In genomic region chr5:66174338-66174737, GRCh38 we compare ENCODE assay signal across 10 cellular contexts. TPM values are rescaled to one million over a fixed set of nuclear protein-coding genes. Genes with fewer than 3 reads are reported as not detected.
DNase-seq lines count a peak whose midpoint lies in the region; ATAC-seq and TF ChIP-seq lines count a peak whose summit lies in the region.
"Had no signal": no experiment of that assay in that cellular context is flagged by ENCODE, and none has a peak within 500 bp of the region (broad histone marks: within the 10 kb centered on the region; RNA-seq: fewer than 3 reads in every experiment).

No MANE protein-coding gene starts in this region.

- no peaks in the 10 kb centered on the region for H3K27me3 ChIP-seq in Caco-2 (replicated peaks; ENCODE audit: control insufficient read depth, insufficient read depth, low read length)
- no peaks in the 10 kb centered on the region for H3K27me3 ChIP-seq in Karpas-422 (ENCODE audit: low read length)
- no peaks in the 10 kb centered on the region for H3K27me3 ChIP-seq in psoas muscle (ENCODE audit: insufficient read depth in 3 of 3, low read length in 2 of 3)
- no peaks in the 10 kb centered on the region for H3K27me3 ChIP-seq in H7 (ENCODE audit: control insufficient read depth, insufficient read depth, low read length)

- no peak overlapping the region for H3K4me3 ChIP-seq in Caco-2 (ENCODE audit: low read depth, low read length)
- H3K4me3 ChIP-seq in Karpas-422 (ENCODE audit: low read length) = no peak overlapping the region
- H3K4me3 ChIP-seq in astrocyte of the spinal cord (ENCODE audit: low read depth, low read length) = no peak overlapping the region
- H3K4me3 ChIP-seq in psoas muscle = no peak overlapping the region
- no peak overlapping the region for H3K4me3 ChIP-seq in H7 (ENCODE audit: insufficient read depth, low read depth, low read length)

- H3K4me2 ChIP-seq in Karpas-422 (ENCODE audit: low read depth, low read length, poor library complexity, severe bottlenecking) = no peak overlapping the region

- H3K36me3 ChIP-seq in Caco-2 (ENCODE audit: control insufficient read depth, insufficient read depth, low read length) = no peaks in the 10 kb centered on the region; the same call in 1 of the 2 replicates
- peaks cover 67% of the 10 kb centered on the region for H3K36me3 ChIP-seq in Karpas-422 (ENCODE audit: insufficient read depth, low read length)
- peaks cover 9 to 97% of the 10 kb centered on the region in 2 donors for H3K36me3 ChIP-seq in psoas muscle (ENCODE audit: insufficient read depth in 1 of 2, low read depth in 1 of 2)
- peaks cover 1% of the 10 kb centered on the region for H3K36me3 ChIP-seq in H7 (replicated peaks; ENCODE audit: control insufficient read depth, insufficient read depth, low read length)

- CTCF ChIA-PET in Caco-2 (lab: Charles Lee) = interaction anchor here (0.6 to 1.2 kb wide), 2 partner anchors 33 to 132 kb away, joined by 3 read pairs; no protein-coding TSS in a partner anchor

- peak in 1 of 2 experiments; percentile 6 for DNase-seq in Caco-2
- DNase-seq in Karpas-422 = peak; percentile 71
- DNase-seq in astrocyte of the spinal cord (ENCODE audit: low read depth, low spot score) = peak; percentile 45
- peak; percentile 54 for DNase-seq in medulla oblongata (ENCODE audit: extremely low spot score)
- DNase-seq in psoas muscle = no peak
- no peak for DNase-seq in H7
- DNase-seq: WERI-Rb-1 had no signal

- no peaks in the 10 kb centered on the region for H4K20me1 ChIP-seq in Karpas-422 (ENCODE audit: insufficient read depth, low read depth, low read length)

- BruUV-seq in Caco-2 (replicated peaks; lab: Mats Ljungman, UMichigan) = no TSS peak

- intact Hi-C loops in Caco-2 (cut with micrococcal nuclease; ENCODE audit: unreplicated experiment) (loop anchor here (5.0 kb wide), 2 partner anchors 48 to 583 kb away; no protein-coding TSS in a partner anchor), psoas muscle (cut with DNase I) (loop anchor here in 1 of 2 donors (10.0 kb wide), 1 partner anchor 590 kb away; no protein-coding TSS in a partner anchor)

- H3K9me3 ChIP-seq in Caco-2 (no peaks in the 10 kb centered on the region), Karpas-422 (ENCODE audit: low read length) (no peaks in the 10 kb centered on the region), psoas muscle (no peaks in the 10 kb centered on the region)

- H3K27ac ChIP-seq in Karpas-422 (ENCODE audit: low read length) (no peak overlapping the region), psoas muscle (no peak overlapping the region)
- H3K27ac ChIP-seq: WERI-Rb-1 had no signal

- H3K4me1 ChIP-seq in Caco-2 (no peaks in the 10 kb centered on the region), Karpas-422 (ENCODE audit: low read length) (peaks cover 26% of the 10 kb centered on the region), psoas muscle (no peaks in the 10 kb centered on the region)

- no peak overlapping the region for H3K4me3 Mint-ChIP-seq in Caco-2 (ENCODE audit: unreplicated experiment)
- H3K4me3 Mint-ChIP-seq: naive thymus-derived CD4-positive, alpha-beta T cell had no signal

- TF ChIP-seq CTCF in Caco-2 (IDR thresholded peaks at IDR 0.05; ENCODE audit: insufficient read depth in 1 of 2, low read depth in 1 of 2, low read length in 1 of 2, severe bottlenecking in 1 of 2, unreplicated experiment in 1 of 2) = peak; percentile 17 to 40
- TF ChIP-seq CTCF in astrocyte of the spinal cord (IDR thresholded peaks at IDR 0.05; ENCODE audit: low read depth, low read length) = peak; percentile 56
- TF ChIP-seq CTCF in psoas muscle (IDR thresholded peaks at IDR 0.05) = no peak

- H2AFZ ChIP-seq in Karpas-422 (ENCODE audit: low read length) = no peak overlapping the region

- no peaks in the 10 kb centered on the region for H3K9me2 ChIP-seq in Karpas-422 (replicated peaks; ENCODE audit: insufficient read depth, low read length)

- WGBS in psoas muscle, 3 donors = 72 to 75% (median 74%) methylated on average over 3 of the region's 3 CpGs

- ATAC-seq in psoas muscle = no peak
- ATAC-seq in HG03342 (IDR thresholded peaks at IDR 0.05; ENCODE audit: unreplicated experiment) = no peak
- ATAC-seq in HG03469 (IDR thresholded peaks at IDR 0.05; ENCODE audit: unreplicated experiment) = no peak
- ATAC-seq: naive thymus-derived CD4-positive, alpha-beta T cell had no signal

- POLR2A ChIA-PET in Caco-2 (lab: Charles Lee) = no interaction called here

- H3K27me3 Mint-ChIP-seq in Caco-2 (ENCODE audit: insufficient read depth, unreplicated experiment) = no peaks in the 10 kb centered on the region
- H3K27me3 Mint-ChIP-seq: naive thymus-derived CD4-positive, alpha-beta T cell had no signal

- no peak overlapping the region for H3K27ac Mint-ChIP-seq in Caco-2 (ENCODE audit: unreplicated experiment)

- H3K4me1 Mint-ChIP-seq in Caco-2 (ENCODE audit: low read depth, unreplicated experiment) = peaks cover 7% of the 10 kb centered on the region

- no peaks in the 10 kb centered on the region for H3K9me3 Mint-ChIP-seq in Caco-2 (ENCODE audit: unreplicated experiment)

- in situ Hi-C loops in astrocyte of the spinal cord (cut with HindIII; ENCODE audit: low sequenced_read_pairs) = no loop called here

- H3K36me3 Mint-ChIP-seq in Caco-2 (ENCODE audit: insufficient read depth, unreplicated experiment) = peaks cover 78% of the 10 kb centered on the region

- H3K79me2 ChIP-seq in Karpas-422 (ENCODE audit: low read length) = peaks cover 70% of the 10 kb centered on the region

- no peak overlapping the region for H3K9ac ChIP-seq in Karpas-422 (ENCODE audit: low read length)

RNA-seq across cellular contexts. Expression of gene SREK1, which starts 30.2 kb away (rescaled TPM):
- total RNA-seq in Caco-2 (2022) (81.4 and 95.6 TPM in 2 replicates), psoas muscle (10 to 100 TPM; 25.1 to 29.8 (median 27.9) TPM)
- total RNA-seq in Karpas-422 (2014; rRNA removed; shearing (Covaris generic); ENCODE audit: low replicate concordance) = 180 and 226 TPM in 2 replicates
- 10 to 100 TPM; 13.4 to 18.1 (median 15.1) TPM for polyA plus RNA-seq in psoas muscle
- total RNA-seq in H7 (2014; rRNA removed; shearing (Covaris generic)) = 21.8 and 41.9 TPM in 2 replicates

Comparison
In these comparisons a context has a peak if more than half of its experiments do, and no peak if none do; other contexts are left out.
1. DNase-seq: peak in Karpas-422 (single experiment), astrocyte of the spinal cord (single experiment) and medulla oblongata (single experiment); none in psoas muscle (0 of 2) and H7 (single experiment).